ENCODE assay signal across 19 cellular contexts in the genomic region with DNA sequence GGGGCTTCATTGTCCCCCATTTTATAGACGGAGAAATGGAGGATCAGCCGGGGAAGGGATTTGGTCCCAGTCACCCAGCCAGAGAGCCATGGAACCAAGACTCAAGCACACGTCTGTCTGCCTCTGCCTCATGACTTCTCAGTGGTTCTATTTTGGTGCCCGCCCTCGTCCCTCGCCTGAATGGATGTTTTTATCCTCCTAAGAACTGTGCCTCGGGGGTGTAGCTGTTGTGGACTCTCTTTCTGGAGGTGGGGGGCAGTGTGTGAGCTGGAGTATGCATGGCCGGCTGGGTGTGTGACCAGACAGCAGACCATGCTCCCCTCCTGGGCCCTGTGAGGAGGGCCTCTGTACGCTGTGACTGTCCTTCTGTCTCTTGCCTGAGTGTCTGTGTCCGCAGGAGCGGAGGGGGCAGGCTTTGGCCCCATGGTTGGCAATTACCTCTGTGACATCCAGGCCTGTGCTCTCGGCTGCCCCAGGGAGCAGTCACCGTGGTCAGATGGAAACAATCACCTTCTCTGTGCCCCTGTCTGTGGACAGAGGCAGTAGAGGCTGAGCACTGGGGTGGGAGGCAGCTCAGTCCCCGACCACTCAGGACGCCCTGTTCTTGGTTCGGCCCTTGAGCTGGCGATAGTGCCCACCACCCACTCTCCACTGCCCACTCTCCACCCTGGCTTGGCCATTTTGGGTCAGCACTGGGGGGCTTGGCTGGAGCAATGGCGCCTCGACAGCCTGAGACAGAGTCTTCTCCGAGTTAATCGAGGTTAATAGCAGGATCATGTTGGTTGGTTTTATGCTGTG. TPM values are rescaled to one million over a fixed set of nuclear protein-coding genes. Genes with fewer than 3 reads are reported as not detected.
DNase-seq lines count a peak whose midpoint lies in the region; ATAC-seq and TF ChIP-seq lines count a peak whose summit lies in the region.
"Had no signal": no experiment of that assay in that cellular context is flagged by ENCODE, and none has a peak within 500 bp of the region (broad histone marks: within the 10 kb centered on the region; RNA-seq: fewer than 3 reads in every experiment).

No MANE protein-coding gene starts in this region.

- H3K4me3 ChIP-seq in mammary epithelial cell (replicated peaks in 1 of 3; ENCODE audit: insufficient read depth in 1 of 3, low read depth in 2 of 3, low read length in 3 of 3) (no peak overlapping the region), spleen (no peak overlapping the region)
- H3K4me3 ChIP-seq: BLaER1, SK-N-MC, tibial artery had no signal

- no peaks in the 10 kb centered on the region for H3K27me3 ChIP-seq in mammary epithelial cell (ENCODE audit: insufficient read depth, low read length)
- no peaks in the 10 kb centered on the region for H3K27me3 ChIP-seq in spleen (replicated peaks in 1 of 7)
- H3K27me3 ChIP-seq: BLaER1, tibial artery had no signal

- H3K4me2 ChIP-seq in mammary epithelial cell (ENCODE audit: insufficient read depth, low read depth, low read length), result no peak overlapping the region
- H3K4me2 ChIP-seq: BLaER1 had no signal

- TF ChIP-seq CTCF in MCF 10A (IDR thresholded peaks at IDR 0.05; ENCODE audit: unreplicated experiment), result no peak
- TF ChIP-seq CTCF in mammary epithelial cell (conservative IDR thresholded peaks at IDR 0.05 in 1 of 2, IDR thresholded peaks at IDR 0.05 in 1 of 2; ENCODE audit: extremely low read depth in 1 of 2, insufficient read depth in 1 of 2, low read depth in 1 of 2, low read length in 2 of 2), result no peak
- no peak for TF ChIP-seq CTCF in chondrocyte (IDR thresholded peaks at IDR 0.05)
- no peak for TF ChIP-seq CTCF in mesothelial cell of epicardium (IDR thresholded peaks at IDR 0.05; ENCODE audit: unreplicated experiment)
- TF ChIP-seq CTCF in spleen (IDR thresholded peaks at IDR 0.05 in 8 of 11, conservative IDR thresholded peaks at IDR 0.05 in 3 of 11), result no peak

- H3K27ac ChIP-seq in mammary epithelial cell (ENCODE audit: insufficient read depth, low read depth, low read length) (no peak overlapping the region), spleen (no peak overlapping the region)
- H3K27ac ChIP-seq: BLaER1, SK-N-MC, tibial artery had no signal

- DNase-seq in MCF 10A (ENCODE audit: unreplicated experiment) (no peak), mammary epithelial cell (no peak), chondrocyte (ENCODE audit: low spot score) (no peak), mesothelial cell of epicardium (ENCODE audit: low spot score in 2 of 2, unreplicated experiment in 2 of 2) (no peak), spleen (peak; percentile 46)
- DNase-seq: activated CD4-positive, alpha-beta T cell treated with anti-CD3 and anti-CD28 coated beads for 36 hours; activated CD8-positive, alpha-beta memory T cell treated with anti-CD3 and anti-CD28 coated beads, Interleukin-2, amount 10 ng/mL, durations not matched to agents 7 days and 5 days; activated effector memory CD4-positive, alpha-beta T cell treated with Interleukin-2 at 50 U/mL for 16 hours; naive B cell; NCI-H526 treated with DMSO at 0.1 percent for 48 hours; PC-3; T1000 had no signal

- no peaks in the 10 kb centered on the region for H3K79me2 ChIP-seq in mammary epithelial cell (ENCODE audit: insufficient read depth, low read length)

- H3K9me3 ChIP-seq in mammary epithelial cell (replicated peaks; ENCODE audit: insufficient read depth, low read length) (no peaks in the 10 kb centered on the region), spleen (no peaks in the 10 kb centered on the region)
- H3K9me3 ChIP-seq: BLaER1, tibial artery had no signal

- CTCF ChIA-PET in MCF 10A (lab: Yijun Ruan, JAX) (interaction anchor here (1.1 kb wide), 1 partner anchor 17 kb away, joined by 3 read pairs; no protein-coding TSS in a partner anchor), mammary epithelial cell (lab: Charles Lee; ENCODE audit: low non-redundant PET) (no interaction called here)

- H3K4me1 ChIP-seq in mammary epithelial cell (ENCODE audit: insufficient read depth, low read length) (no peaks in the 10 kb centered on the region), spleen (peaks cover 0 to 23% (median 13%) of the 10 kb centered on the region in 6 donors)

- H3K36me3 ChIP-seq in mammary epithelial cell (ENCODE audit: insufficient read depth, low read length), result peaks cover 8% of the 10 kb centered on the region
- H3K36me3 ChIP-seq in spleen, result peaks cover 0 to 44% (median 12%) of the 10 kb centered on the region in 6 donors

- H3K27me3 Mint-ChIP-seq in MCF 10A (ENCODE audit: insufficient read depth, unreplicated experiment) (no peaks in the 10 kb centered on the region), chondrocyte (ENCODE audit: low read depth) (no peaks in the 10 kb centered on the region), mesothelial cell of epicardium (ENCODE audit: low read depth) (no peaks in the 10 kb centered on the region)
- H3K27me3 Mint-ChIP-seq: activated CD4-positive, alpha-beta T cell treated with anti-CD3 and anti-CD28 coated beads for 36 hours; activated CD8-positive, alpha-beta memory T cell treated with anti-CD3 and anti-CD28 coated beads, Interleukin-2, amount 10 ng/mL, durations not matched to agents 7 days and 5 days; naive B cell; stimulated activated memory B cell treated with anti-CD40 and anti-IgM and Interleukin-4, amounts not matched to agents 10 μg/mL and 1 μg/mL and 100 μg/mL, for 72 hours had no signal

- ATAC-seq in GM18907 (IDR thresholded peaks at IDR 0.05; ENCODE audit: unreplicated experiment) (no peak), GM18505 (IDR thresholded peaks at IDR 0.05; ENCODE audit: unreplicated experiment) (no peak), HG03196 (IDR thresholded peaks at IDR 0.05; ENCODE audit: unreplicated experiment) (no peak)
- ATAC-seq: activated CD4-positive, alpha-beta T cell treated with anti-CD3 and anti-CD28 coated beads for 36 hours; activated CD8-positive, alpha-beta memory T cell treated with anti-CD3 and anti-CD28 coated beads, Interleukin-2, amount 10 ng/mL, durations not matched to agents 7 days and 5 days; PC-3; stimulated activated memory B cell treated with anti-CD40 and anti-IgM and Interleukin-4, amounts not matched to agents 10 μg/mL and 1 μg/mL and 100 μg/mL, for 72 hours had no signal

- WGBS in mammary epithelial cell (ENCODE audit: low coverage, missing lambda C conversion rate), result 39% methylated on average over 18 of the region's 21 CpGs
- 86 to 92% (median 90%) methylated on average over 19 to 21 of the region's 21 CpGs for WGBS in spleen, 5 donors

- H3K27ac Mint-ChIP-seq in MCF 10A (ENCODE audit: low read depth, unreplicated experiment), result peak overlapping the region; percentile 57
- H3K27ac Mint-ChIP-seq in chondrocyte (ENCODE audit: unreplicated experiment), result peak overlapping the region; percentile 75
- H3K27ac Mint-ChIP-seq in mesothelial cell of epicardium, result peak overlapping the region; percentile 86
- H3K27ac Mint-ChIP-seq: activated CD4-positive, alpha-beta T cell treated with anti-CD3 and anti-CD28 coated beads for 36 hours; activated CD8-positive, alpha-beta memory T cell treated with anti-CD3 and anti-CD28 coated beads, Interleukin-2, amount 10 ng/mL, durations not matched to agents 7 days and 5 days; stimulated activated memory B cell treated with anti-CD40 and anti-IgM and Interleukin-4, amounts not matched to agents 10 μg/mL and 1 μg/mL and 100 μg/mL, for 72 hours had no signal

- POLR2A ChIA-PET in MCF 10A (lab: Yijun Ruan, JAX), result no interaction called here

- H3K36me3 Mint-ChIP-seq in MCF 10A (ENCODE audit: insufficient read depth, unreplicated experiment) (peaks cover 10% of the 10 kb centered on the region), chondrocyte (ENCODE audit: low read depth) (peaks cover 8% of the 10 kb centered on the region), mesothelial cell of epicardium (no peaks in the 10 kb centered on the region)
- H3K36me3 Mint-ChIP-seq: naive B cell had no signal

- H4K20me1 ChIP-seq in mammary epithelial cell (ENCODE audit: insufficient read depth, low read length), result no peaks in the 10 kb centered on the region

- H3K9ac ChIP-seq in mammary epithelial cell (ENCODE audit: insufficient read depth, low read length), result no peak overlapping the region
- H3K9ac ChIP-seq: BLaER1 had no signal

- H3K9me3 Mint-ChIP-seq in MCF 10A (ENCODE audit: unreplicated experiment) (no peaks in the 10 kb centered on the region), chondrocyte (ENCODE audit: low read depth) (no peaks in the 10 kb centered on the region), mesothelial cell of epicardium (no peaks in the 10 kb centered on the region)
- H3K9me3 Mint-ChIP-seq: naive B cell; stimulated activated memory B cell treated with anti-CD40 and anti-IgM and Interleukin-4, amounts not matched to agents 10 μg/mL and 1 μg/mL and 100 μg/mL, for 72 hours had no signal

- in situ Hi-C loops in mammary epithelial cell (cut with MboI; ENCODE audit: low sequenced_read_pairs in 2 of 2), result no loop called here

- H3K4me1 Mint-ChIP-seq in MCF 10A (ENCODE audit: insufficient read depth, unreplicated experiment) (no peaks in the 10 kb centered on the region), chondrocyte (ENCODE audit: low read depth) (peaks cover 36% of the 10 kb centered on the region), mesothelial cell of epicardium (peaks cover 28% of the 10 kb centered on the region)

- intact Hi-C loops in MCF 10A (cut with micrococcal nuclease), result no loop called here
- intact Hi-C loops in mammary epithelial cell (cut with micrococcal nuclease), result no loop called here
- intact Hi-C loops in spleen (cut with DNase I; ENCODE audit: low total_unique reads), result no loop called here

- no peak overlapping the region for H3K4me3 Mint-ChIP-seq in MCF 10A (ENCODE audit: unreplicated experiment)
- no peak overlapping the region for H3K4me3 Mint-ChIP-seq in chondrocyte (ENCODE audit: unreplicated experiment)
- H3K4me3 Mint-ChIP-seq in mesothelial cell of epicardium, result no peak overlapping the region
- H3K4me3 Mint-ChIP-seq: activated CD4-positive, alpha-beta T cell treated with anti-CD3 and anti-CD28 coated beads for 36 hours; activated CD8-positive, alpha-beta memory T cell treated with anti-CD3 and anti-CD28 coated beads, Interleukin-2, amount 10 ng/mL, durations not matched to agents 7 days and 5 days; naive B cell; stimulated activated memory B cell treated with anti-CD40 and anti-IgM and Interleukin-4, amounts not matched to agents 10 μg/mL and 1 μg/mL and 100 μg/mL, for 72 hours had no signal

- H2AFZ ChIP-seq in mammary epithelial cell (ENCODE audit: low read depth, low read length), result no peak overlapping the region

- BruUV-seq in MCF 10A (replicated peaks; lab: Mats Ljungman, UMichigan) (no TSS peak), mammary epithelial cell (replicated peaks; lab: Mats Ljungman, UMichigan) (no TSS peak)

- TF ChIP-seq POLR2A in spleen (IDR thresholded peaks at IDR 0.05), result no peak
- no peak for TF ChIP-seq POLR2A in GM18505 (IDR thresholded peaks at IDR 0.05; ENCODE audit: borderline replicate concordance, extremely low read depth, insufficient read depth, insufficient read length)

- dilution Hi-C loops in mammary epithelial cell (cut with HindIII; ENCODE audit: low sequenced_read_pairs), result no loop called here

RNA-seq across cellular contexts. Expression of a gene that starts 20.4 kb away (rescaled TPM):
- total RNA-seq in MCF 10A (2022) (not detected in 2 replicates), mammary epithelial cell (under 1 TPM; 0.26 to 0.33 TPM), chondrocyte (0.05 to 0.46 TPM (median 0.08 TPM) in 3 replicates), mesothelial cell of epicardium (34.9 to 41.2 TPM (median 38.7 TPM) in 3 replicates), spleen (under 1 TPM in 6 of 7 donors, not detected in 1; 0.07 to 0.47 (median 0.20) TPM)
- polyA plus RNA-seq in mammary epithelial cell (0.11 TPM), spleen (under 1 TPM; 0.08 to 0.16 (median 0.11) TPM)
- not detected for polyA minus RNA-seq in mammary epithelial cell
- total RNA-seq: activated CD4-positive, alpha-beta T cell treated with anti-CD3 and anti-CD28 coated beads for 36 hours; activated CD8-positive, alpha-beta memory T cell treated with anti-CD3 and anti-CD28 coated beads, Interleukin-2, amount 10 ng/mL, durations not matched to agents 7 days and 5 days had no signal

Comparison
In these comparisons a context has a peak if more than half of its experiments do, and no peak if none do; other contexts are left out.
1. RNA of a gene that starts 20.4 kb away (total RNA-seq): 34.9 to 41.2 TPM in mesothelial cell of epicardium; 0.26 to 0.33 TPM in mammary epithelial cell, not detected in MCF 10A, 0.07 to 0.47 TPM in spleen and 0.05 to 0.46 TPM in chondrocyte; every median in the first group is over 10 times any median in the second.
2. Peak in every context shown above with its lines, with median percentiles within 50 percentile points of each other: H3K27ac Mint-ChIP-seq.